Comparison of ENCODE assay signal across 18 cellular contexts in the genomic region with DNA sequence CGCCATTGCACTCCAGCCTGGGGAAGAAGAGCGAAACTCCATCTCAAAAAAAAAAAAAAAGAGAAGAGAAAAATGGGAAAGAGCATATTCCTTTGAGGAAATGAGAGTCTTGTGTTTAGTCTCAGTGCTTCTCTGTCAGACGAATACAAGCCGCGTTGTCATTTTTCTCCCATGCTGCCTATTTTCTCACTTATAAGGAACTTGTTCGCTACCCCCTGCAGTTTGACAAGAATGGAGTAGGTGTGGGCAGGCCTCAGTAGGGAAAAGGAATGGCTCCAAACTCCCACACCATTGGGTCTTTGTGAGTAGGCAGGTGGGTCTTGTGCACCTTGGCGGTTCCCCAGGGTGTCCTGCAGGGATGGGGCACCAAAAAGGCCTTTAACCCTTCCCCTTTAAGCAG. TPM values are rescaled to one million over a fixed set of nuclear protein-coding genes. Genes with fewer than 3 reads are reported as not detected.
DNase-seq lines count a peak whose midpoint lies in the region; ATAC-seq and TF ChIP-seq lines count a peak whose summit lies in the region.
"Had no signal": no experiment of that assay in that cellular context is flagged by ENCODE, and none has a peak within 500 bp of the region (broad histone marks: within the 10 kb centered on the region; RNA-seq: fewer than 3 reads in every experiment).

No MANE protein-coding gene starts in this region.

- no peak for TF ChIP-seq POLR2A in lower leg skin (IDR thresholded peaks at IDR 0.05)

- H3K4ac ChIP-seq in mesenchymal stem cell (ENCODE audit: low read depth in 1 of 2, low read length in 2 of 2), result no peak overlapping the region

- H2AK5ac ChIP-seq in mesenchymal stem cell (ENCODE audit: low read length, severe bottlenecking), result no peak overlapping the region

- no peak overlapping the region for H2BK15ac ChIP-seq in mesenchymal stem cell (ENCODE audit: low read depth, poor library complexity, severe bottlenecking)

- no peaks in the 10 kb centered on the region for H3K27me3 ChIP-seq in OCI-LY1 (ENCODE audit: insufficient read depth, low read length)
- no peaks in the 10 kb centered on the region for H3K27me3 ChIP-seq in lower lobe of right lung (ENCODE audit: low read depth)
- no peaks in the 10 kb centered on the region for H3K27me3 ChIP-seq in thoracic aorta (replicated peaks; ENCODE audit: insufficient read depth)
- H3K27me3 ChIP-seq in mesenchymal stem cell (ENCODE audit: control insufficient read depth in 1 of 2, insufficient read depth in 1 of 2, low read length in 2 of 2), result peaks cover 7 to 39% of the 10 kb centered on the region in 2 experiments
- H3K27me3 ChIP-seq: right atrium auricular region had no signal

- H3K79me2 ChIP-seq in OCI-LY1 (ENCODE audit: insufficient read depth, low read length), result no peaks in the 10 kb centered on the region

- H4K8ac ChIP-seq in mesenchymal stem cell (ENCODE audit: low read length), result no peak overlapping the region

- POLR2A ChIA-PET in activated CD4-positive, alpha-beta T cell treated with anti-CD3 and anti-CD28 coated beads, Interleukin-2, amount 10 ng/mL, durations not matched to agents 7 days and 5 days (lab: Charles Lee), result no interaction called here
- POLR2A ChIA-PET in activated CD4-positive, alpha-beta T cell treated with anti-CD3 and anti-CD28 coated beads for 36 hours (lab: Charles Lee), result interaction anchor here (0.6 kb wide), 1 partner anchor 275 kb away, joined by 3 read pairs; a partner anchor contains a TSS

- peaks cover 4% of the 10 kb centered on the region for H3K27me3 Mint-ChIP-seq in activated CD4-positive, alpha-beta T cell treated with anti-CD3 and anti-CD28 coated beads, Interleukin-2, amount 10 ng/mL, durations not matched to agents 7 days and 5 days
- no peaks in the 10 kb centered on the region for H3K27me3 Mint-ChIP-seq in activated CD4-positive, alpha-beta T cell treated with anti-CD3 and anti-CD28 coated beads for 36 hours
- H3K27me3 Mint-ChIP-seq in activated T-cell treated with anti-CD3 and anti-CD28 coated beads, Interleukin-2, amount 50 U/mL, for 4 hours (ENCODE audit: low read depth), result no peaks in the 10 kb centered on the region

- no peak overlapping the region for H2AFZ ChIP-seq in OCI-LY1 (ENCODE audit: low read length)
- H2AFZ ChIP-seq in mesenchymal stem cell (ENCODE audit: low read depth, low read length), result no peak overlapping the region

- H2BK12ac ChIP-seq in mesenchymal stem cell (ENCODE audit: low read length in 2 of 2), result no peak overlapping the region

- no peak for ATAC-seq in activated CD4-positive, alpha-beta T cell treated with anti-CD3 and anti-CD28 coated beads for 36 hours
- ATAC-seq in lower lobe of right lung (peak; percentile 5 to 20), thoracic aorta (ENCODE audit: insufficient number of reproducible peaks, low FRiP score, low read depth) (no peak)
- no peak for ATAC-seq in activated T-cell treated with anti-CD3 and anti-CD28 coated beads, Interleukin-2, amount 50 U/mL, for 4 hours
- ATAC-seq: HCT116, K562 had no signal

- H3K9me2 ChIP-seq in OCI-LY1 (ENCODE audit: low read depth, low read length), result no peaks in the 10 kb centered on the region

- 88 to 90% methylated on average over 7 of the region's 7 CpGs for WGBS in lower leg skin, 2 donors
- 100% methylated on average over 5 of the region's 7 CpGs for WGBS in mesenchymal stem cell

- H3K9ac ChIP-seq in OCI-LY1 (ENCODE audit: low read length) (peak overlapping the region; percentile 20; the same call in 1 of the 2 replicates), mesenchymal stem cell (ENCODE audit: low read length) (no peak overlapping the region)

- H3K4me3 Mint-ChIP-seq in activated CD4-positive, alpha-beta T cell treated with anti-CD3 and anti-CD28 coated beads, Interleukin-2, amount 10 ng/mL, durations not matched to agents 7 days and 5 days, result no peak overlapping the region
- no peak overlapping the region for H3K4me3 Mint-ChIP-seq in activated CD4-positive, alpha-beta T cell treated with anti-CD3 and anti-CD28 coated beads for 36 hours
- H3K4me3 Mint-ChIP-seq in activated T-cell treated with anti-CD3 and anti-CD28 coated beads, Interleukin-2, amount 50 U/mL, for 4 hours, result no peak overlapping the region
- H3K4me3 Mint-ChIP-seq: nephron had no signal

- no peaks in the 10 kb centered on the region for H3K9me3 Mint-ChIP-seq in activated CD4-positive, alpha-beta T cell treated with anti-CD3 and anti-CD28 coated beads, Interleukin-2, amount 10 ng/mL, durations not matched to agents 7 days and 5 days
- H3K9me3 Mint-ChIP-seq in activated CD4-positive, alpha-beta T cell treated with anti-CD3 and anti-CD28 coated beads for 36 hours (ENCODE audit: low read depth), result no peaks in the 10 kb centered on the region
- H3K9me3 Mint-ChIP-seq in activated T-cell treated with anti-CD3 and anti-CD28 coated beads, Interleukin-2, amount 50 U/mL, for 4 hours, result no peaks in the 10 kb centered on the region
- H3K9me3 Mint-ChIP-seq: activated T-helper 2 cell treated with anti-CD3 and anti-CD28 coated beads, Interferon-gamma antibody, Interleukin-2, Interleukin-4, amounts not matched to agents 10 μg/mL and 5 μg/mL and 100 μg/mL, durations not matched to agents 14 hours and 24 hours and 36 hours; nephron had no signal

- H3K9me3 ChIP-seq in OCI-LY1 (ENCODE audit: low read length) (no peaks in the 10 kb centered on the region), lower lobe of right lung (no peaks in the 10 kb centered on the region), thoracic aorta (no peaks in the 10 kb centered on the region), mesenchymal stem cell (ENCODE audit: control insufficient read depth, low read length) (no peaks in the 10 kb centered on the region)
- H3K9me3 ChIP-seq: right atrium auricular region had no signal

- H3K4me3 ChIP-seq in OCI-LY1 (ENCODE audit: low read depth, low read length, poor library complexity, severe bottlenecking) (peak overlapping the region; percentile 15), lower lobe of right lung (no peak overlapping the region), thoracic aorta (peak overlapping the region; percentile 23), lower leg skin (ENCODE audit: low read depth, poor library complexity, severe bottlenecking) (no peak overlapping the region), mesenchymal stem cell (ENCODE audit: insufficient read depth in 1 of 2, low read depth in 1 of 2, low read length in 2 of 2) (no peak overlapping the region)
- H3K4me3 ChIP-seq: K562, right atrium auricular region had no signal

- H3K36me3 ChIP-seq in OCI-LY1 (ENCODE audit: insufficient read depth, low read length) (no peaks in the 10 kb centered on the region), lower lobe of right lung (no peaks in the 10 kb centered on the region), thoracic aorta (no peaks in the 10 kb centered on the region), mesenchymal stem cell (ENCODE audit: control insufficient read depth in 1 of 2, insufficient read depth in 2 of 2, low read depth in 1 of 2, low read length in 2 of 2) (no peaks in the 10 kb centered on the region)
- H3K36me3 ChIP-seq: right atrium auricular region had no signal

- no peak overlapping the region for H3K23ac ChIP-seq in mesenchymal stem cell (ENCODE audit: low read length in 2 of 2)

- CTCF ChIA-PET in activated CD4-positive, alpha-beta T cell treated with anti-CD3 and anti-CD28 coated beads, Interleukin-2, amount 10 ng/mL, durations not matched to agents 7 days and 5 days (lab: Charles Lee), result interaction anchor here (1.1 kb wide), 1 partner anchor 11 kb away, joined by 4 read pairs; no protein-coding TSS in a partner anchor
- CTCF ChIA-PET in activated CD4-positive, alpha-beta T cell treated with anti-CD3 and anti-CD28 coated beads for 36 hours (lab: Charles Lee), result interaction anchor here (1.4 to 2.2 kb wide), 2 partner anchors 11 kb away, joined by 3 to 5 read pairs; no protein-coding TSS in a partner anchor

- H4K20me1 ChIP-seq in OCI-LY1 (ENCODE audit: insufficient read depth, low read length), result no peaks in the 10 kb centered on the region

- H3K18ac ChIP-seq in mesenchymal stem cell (ENCODE audit: low read depth in 1 of 2, low read length in 2 of 2), result no peak overlapping the region

- H3K4me1 ChIP-seq in OCI-LY1 (ENCODE audit: insufficient read depth, low read length, severe bottlenecking), result peaks cover 62% of the 10 kb centered on the region
- peaks cover 23% of the 10 kb centered on the region for H3K4me1 ChIP-seq in lower lobe of right lung
- H3K4me1 ChIP-seq in thoracic aorta (ENCODE audit: control insufficient read depth in 1 of 2, low read depth in 2 of 2), result no peaks in the 10 kb centered on the region
- peaks cover 9% of the 10 kb centered on the region for H3K4me1 ChIP-seq in mesenchymal stem cell (ENCODE audit: control insufficient read depth, insufficient read depth, low read depth, low read length)
- H3K4me1 ChIP-seq: right atrium auricular region had no signal

- H3K14ac ChIP-seq in mesenchymal stem cell (ENCODE audit: low read length in 2 of 2), result no peak overlapping the region

- H3K4me1 Mint-ChIP-seq in activated CD4-positive, alpha-beta T cell treated with anti-CD3 and anti-CD28 coated beads, Interleukin-2, amount 10 ng/mL, durations not matched to agents 7 days and 5 days, result peaks cover 20% of the 10 kb centered on the region
- H3K4me1 Mint-ChIP-seq in activated CD4-positive, alpha-beta T cell treated with anti-CD3 and anti-CD28 coated beads for 36 hours, result peaks cover 15% of the 10 kb centered on the region
- peaks cover 17% of the 10 kb centered on the region for H3K4me1 Mint-ChIP-seq in activated T-cell treated with anti-CD3 and anti-CD28 coated beads, Interleukin-2, amount 50 U/mL, for 4 hours (ENCODE audit: low read depth)

- no peaks in the 10 kb centered on the region for H3F3A ChIP-seq in OCI-LY1 (ENCODE audit: insufficient read depth, low read length)

- TF ChIP-seq CTCF in OCI-LY1 (IDR thresholded peaks at IDR 0.05; ENCODE audit: low read length) (no peak), lower lobe of right lung (IDR thresholded peaks at IDR 0.05) (no peak), thoracic aorta (IDR thresholded peaks at IDR 0.05) (no peak), lower leg skin (IDR thresholded peaks at IDR 0.05) (no peak)

- no peak for DNase-seq in activated CD4-positive, alpha-beta T cell treated with anti-CD3 and anti-CD28 coated beads, Interleukin-2, amount 10 ng/mL, durations not matched to agents 7 days and 5 days
- DNase-seq in activated CD4-positive, alpha-beta T cell treated with anti-CD3 and anti-CD28 coated beads for 36 hours, result no peak
- no peak for DNase-seq in lower lobe of right lung
- no peak for DNase-seq in thoracic aorta (ENCODE audit: low spot score)
- no peak for DNase-seq in lower leg skin (ENCODE audit: low spot score in 2 of 2)
- no peak for DNase-seq in activated T-cell treated with anti-CD3 and anti-CD28 coated beads, Interleukin-2, amount 50 U/mL, for 4 hours
- no peak for DNase-seq in mesenchymal stem cell
- DNase-seq: activated CD8-positive, alpha-beta memory T cell treated with anti-CD3 and anti-CD28 coated beads for 24 hours; central memory CD4-positive, alpha-beta T cell; left cardiac atrium; stimulated activated CD4-positive, alpha-beta T cell treated with anti-CD3 and anti-CD28 coated beads, Interleukin-4, amount 100 ng/mL, for 1 hour; stimulated activated CD8-positive, alpha-beta memory T cell treated with anti-CD3 and anti-CD28 coated beads, Interleukin-4, amount 100 ng/mL, for 48 hours had no signal

- no peak overlapping the region for H4K91ac ChIP-seq in mesenchymal stem cell (ENCODE audit: low read length)

- intact Hi-C loops in activated CD4-positive, alpha-beta T cell treated with anti-CD3 and anti-CD28 coated beads for 36 hours (cut with DNase I, micrococcal nuclease), result no loop called here
- intact Hi-C loops in lower lobe of right lung (cut with DNase I), result no loop called here
- intact Hi-C loops in lower leg skin (cut with DNase I; ENCODE audit: low total_unique reads), result no loop called here

- H2BK120ac ChIP-seq in mesenchymal stem cell (ENCODE audit: low read depth, low read length), result no peak overlapping the region

- H3K4me2 ChIP-seq in OCI-LY1 (ENCODE audit: low read length) (peak overlapping the region; percentile 57), mesenchymal stem cell (ENCODE audit: low read length, poor library complexity, severe bottlenecking) (no peak overlapping the region)

- H2BK5ac ChIP-seq in mesenchymal stem cell (ENCODE audit: low read depth, low read length, poor library complexity, severe bottlenecking), result no peak overlapping the region

- H3K27ac ChIP-seq in OCI-LY1 (ENCODE audit: low read depth, low read length, poor library complexity, severe bottlenecking) (peak overlapping the region; percentile 90), lower lobe of right lung (peak overlapping the region; percentile 60), thoracic aorta (no peak overlapping the region), mesenchymal stem cell (ENCODE audit: low read length, poor library complexity, severe bottlenecking) (no peak overlapping the region)

- H3K36me3 Mint-ChIP-seq in activated CD4-positive, alpha-beta T cell treated with anti-CD3 and anti-CD28 coated beads, Interleukin-2, amount 10 ng/mL, durations not matched to agents 7 days and 5 days (ENCODE audit: low read depth), result no peaks in the 10 kb centered on the region
- H3K36me3 Mint-ChIP-seq in activated CD4-positive, alpha-beta T cell treated with anti-CD3 and anti-CD28 coated beads for 36 hours (ENCODE audit: low read depth), result no peaks in the 10 kb centered on the region
- H3K36me3 Mint-ChIP-seq in activated T-cell treated with anti-CD3 and anti-CD28 coated beads, Interleukin-2, amount 50 U/mL, for 4 hours (ENCODE audit: insufficient read depth), result no peaks in the 10 kb centered on the region

- H3K79me1 ChIP-seq in mesenchymal stem cell (replicated peaks; ENCODE audit: low read length, poor library complexity, severe bottlenecking), result no peaks in the 10 kb centered on the region

- peak overlapping the region; percentile 58 for H3K27ac Mint-ChIP-seq in activated CD4-positive, alpha-beta T cell treated with anti-CD3 and anti-CD28 coated beads, Interleukin-2, amount 10 ng/mL, durations not matched to agents 7 days and 5 days
- no peak overlapping the region for H3K27ac Mint-ChIP-seq in activated CD4-positive, alpha-beta T cell treated with anti-CD3 and anti-CD28 coated beads for 36 hours

RNA-seq across cellular contexts. Expression of a gene that starts 6.5 kb away (rescaled TPM):
- total RNA-seq in activated CD4-positive, alpha-beta T cell treated with anti-CD3 and anti-CD28 coated beads, Interleukin-2, amount 10 ng/mL, durations not matched to agents 7 days and 5 days, result 1 to 10 TPM; 6.1 to 6.2 TPM
- 10 to 100 TPM in 1 of 2 experiments, 1 to 10 TPM in 1; 9.4 to 11.1 TPM for total RNA-seq in activated CD4-positive, alpha-beta T cell treated with anti-CD3 and anti-CD28 coated beads for 36 hours
- total RNA-seq in lower lobe of right lung (24.4 TPM), thoracic aorta (1 to 10 TPM; 2.2 to 2.3 TPM), lower leg skin (1 to 10 TPM; 1.5 to 6.3 (median 3.3) TPM)
- total RNA-seq in activated T-cell treated with anti-CD3 and anti-CD28 coated beads, Interleukin-2, amount 50 U/mL, for 4 hours, result 1 to 10 TPM; 2.2 to 3.0 (median 2.5) TPM
- 0.30 TPM for polyA plus RNA-seq in mesenchymal stem cell (2013, experiment 1 of 2)
- polyA plus RNA-seq in mesenchymal stem cell (2013, experiment 2 of 2), result 0.26 TPM

Comparison
In these comparisons a context has a peak if more than half of its experiments do, and no peak if none do; other contexts are left out.
1. ATAC-seq: peak in lower lobe of right lung (2 of 2); none in activated CD4-positive, alpha-beta T cell treated with anti-CD3 and anti-CD28 coated beads for 36 hours (single experiment), thoracic aorta (single experiment) and activated T-cell treated with anti-CD3 and anti-CD28 coated beads, Interleukin-2, amount 50 U/mL, for 4 hours (0 of 2).
2. H3K27ac ChIP-seq: peak in OCI-LY1 (single experiment) and lower lobe of right lung (single experiment); none in thoracic aorta (0 of 2) and mesenchymal stem cell (single experiment).
3. H3K4me3 ChIP-seq: peak in OCI-LY1 (single experiment) and thoracic aorta (single experiment); none in lower lobe of right lung (single experiment), lower leg skin (single experiment) and mesenchymal stem cell (0 of 2).